17 cellular contexts compared by ENCODE assay signal in the genomic region with DNA sequence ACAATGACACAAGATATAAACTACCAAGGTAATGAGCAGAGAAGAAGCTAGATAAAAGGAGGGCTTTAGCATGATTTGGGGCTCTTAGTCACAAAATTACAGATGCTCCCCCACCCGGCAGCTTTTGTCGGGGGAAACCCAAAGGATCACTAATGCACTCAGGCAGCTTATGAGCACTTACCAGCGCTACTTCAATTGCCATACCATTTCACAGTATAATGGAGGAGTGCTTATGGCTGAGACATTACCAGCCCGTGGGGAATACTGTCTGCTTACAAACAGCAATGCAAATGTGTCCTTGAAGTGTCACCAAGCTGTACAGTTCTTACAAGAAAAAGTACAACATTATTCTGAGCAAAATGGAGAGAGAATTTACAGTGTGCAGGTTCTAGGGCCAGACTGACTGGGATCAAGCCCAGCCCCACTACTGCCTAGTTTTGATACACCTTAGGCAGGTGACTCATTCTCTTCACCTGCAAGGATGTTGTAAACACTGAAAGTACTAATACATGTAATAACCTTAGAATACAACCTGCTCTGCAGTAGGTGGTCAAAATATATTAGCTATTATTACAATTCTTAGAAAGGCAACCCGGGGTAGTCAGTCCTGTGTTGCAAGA. TPM values are rescaled to one million over a fixed set of nuclear protein-coding genes. Genes with fewer than 3 reads are reported as not detected.
DNase-seq lines count a peak whose midpoint lies in the region; ATAC-seq, FAIRE-seq and TF ChIP-seq lines count a peak whose summit lies in the region.
"Had no signal": no experiment of that assay in that cellular context is flagged by ENCODE, and none has a peak within 500 bp of the region (broad histone marks: within the 10 kb centered on the region; RNA-seq: fewer than 3 reads in every experiment).

No MANE protein-coding gene starts in this region.

- DNase-seq in HepG2 (ENCODE audit: low spot score) = no peak
- DNase-seq in right lobe of liver = no peak
- DNase-seq in body of pancreas = peak in 1 of 4 donors; percentile 49
- no peak for DNase-seq in DMS153 (lab: John Stamatoyannopoulos, UW)
- no peak for DNase-seq in COLO668 (lab: John Stamatoyannopoulos, UW; ENCODE audit: unreplicated experiment)
- DNase-seq: activated CD4-positive, alpha-beta T cell treated with anti-CD3 and anti-CD28 coated beads for 1 hour; activated T-cell treated with anti-CD3 and anti-CD28 coated beads, Interleukin-2, amount 50 U/mL, for 4 hours; dorsolateral prefrontal cortex; foreskin melanocyte; NCI-H2081; sigmoid colon; T-cell had no signal

- H4K20me1 ChIP-seq in HepG2 (ENCODE audit: insufficient read depth, low read length) = peaks cover 3% of the 10 kb centered on the region; the same call in 1 of the 2 replicates

- WGBS in HepG2 (ENCODE audit: low lambda C conversion rate) = 69% methylated on average over 5 of the region's 5 CpGs
- 66% methylated on average over 3 of the region's 5 CpGs for WGBS in right lobe of liver (ENCODE audit: insufficient coverage, low coverage, low lambda C conversion rate, missing lambda C conversion rate)
- 33 to 41% methylated on average over 5 of the region's 5 CpGs for WGBS in body of pancreas, 2 donors

- no peak overlapping the region for H2AFZ ChIP-seq in HepG2 (ENCODE audit: low read length)

- CTCF ChIA-PET in HepG2 (lab: Yijun Ruan, JAX; ENCODE audit: low intra/inter-chr PET ratio, low total read pairs) = no interaction called here

- no peak overlapping the region for H3K9ac ChIP-seq in HepG2 (ENCODE audit: insufficient read depth, low read depth, low read length)
- H3K9ac ChIP-seq in mucosa of rectum (ENCODE audit: low read depth in 1 of 2, low read length in 2 of 2) = peak overlapping the region in 1 of 2 donors; percentile 28

- no peak for TF ChIP-seq RAD21 in HepG2 (CRISPR knock-in tag; IDR thresholded peaks at IDR 0.05)

- H3K9me3 ChIP-seq in HepG2 (ENCODE audit: low read length) (no peaks in the 10 kb centered on the region), right lobe of liver (no peaks in the 10 kb centered on the region), body of pancreas (no peaks in the 10 kb centered on the region), mucosa of rectum (ENCODE audit: control insufficient read depth in 2 of 2, low read length in 2 of 2) (no peaks in the 10 kb centered on the region)
- H3K9me3 ChIP-seq: sigmoid colon had no signal

- H3K4me1 ChIP-seq in HepG2 (ENCODE audit: insufficient read depth, low read length) (peaks cover 28% of the 10 kb centered on the region), right lobe of liver (peaks cover 0 to 54% (median 6%) of the 10 kb centered on the region in 4 donors), body of pancreas (peaks cover 40% of the 10 kb centered on the region), mucosa of rectum (ENCODE audit: control insufficient read depth in 2 of 2, insufficient read depth in 2 of 2, low read length in 2 of 2) (peaks cover 9 to 36% of the 10 kb centered on the region in 2 donors)

- in situ Hi-C loops in HepG2 (cut with HindIII; ENCODE audit: extremely low pct_ligation_motif_present, low pct_unique_long_range_greater_than_20kb) = no loop called here

- H3K27ac ChIP-seq in HepG2 (ENCODE audit: extremely low read length, insufficient read depth, low read length) = peak overlapping the region; percentile 18
- no peak overlapping the region for H3K27ac ChIP-seq in right lobe of liver
- H3K27ac ChIP-seq in body of pancreas = peak overlapping the region; percentile 60 to 72 (median 68)
- peak overlapping the region; percentile 63 to 84 for H3K27ac ChIP-seq in mucosa of rectum (ENCODE audit: low read depth in 2 of 2, low read length in 2 of 2)

- POLR2A ChIA-PET in HepG2 (lab: Yijun Ruan, JAX) = no interaction called here

- peak overlapping the region; percentile 42; the same call in 1 of the 2 replicates for H3K4me2 ChIP-seq in HepG2 (ENCODE audit: low read depth, low read length)

- TF ChIP-seq EP300 in HepG2 (IDR thresholded peaks at IDR 0.05; ENCODE audit: low read depth in 2 of 2, low read length in 2 of 2) = no peak
- TF ChIP-seq EP300 in HepG2 (CRISPR knock-in tag; IDR thresholded peaks at IDR 0.05; ENCODE audit: borderline replicate concordance) = no peak

- no peak for FAIRE-seq in HepG2 (lab: Jason Lieb, UNC)
- FAIRE-seq: islet of Langerhans had no signal

- H3K79me2 ChIP-seq in HepG2 (ENCODE audit: insufficient read depth, low read length) = peaks cover 52% of the 10 kb centered on the region

- H3K4me3 ChIP-seq in HepG2 (replicated peaks in 1 of 3; ENCODE audit: insufficient read depth in 1 of 3, low read depth in 2 of 3, low read length in 3 of 3) (no peak overlapping the region), right lobe of liver (no peak overlapping the region), body of pancreas (no peak overlapping the region), mucosa of rectum (ENCODE audit: low read length in 2 of 2) (peak overlapping the region; percentile 8 to 39)
- H3K4me3 ChIP-seq: dorsolateral prefrontal cortex, sigmoid colon had no signal

- ATAC-seq in HepG2 = peak; percentile 47
- ATAC-seq in right lobe of liver = no peak
- ATAC-seq in body of pancreas = peak; percentile 67
- ATAC-seq in GM21367 (IDR thresholded peaks at IDR 0.05; ENCODE audit: unreplicated experiment) = no peak
- no peak for ATAC-seq in HG03039 (IDR thresholded peaks at IDR 0.05; ENCODE audit: unreplicated experiment)
- ATAC-seq: activated T-cell treated with anti-CD3 and anti-CD28 coated beads, Interleukin-2, amount 50 U/mL, for 4 hours; natural killer cell treated with Interleukin-12 subunit alpha and Interleukin-12 subunit beta and Interleukin-15 and Interleukin-18, amount 100 ng/mL, for 72 hours; T-cell had no signal

- TF ChIP-seq POLR2A in HepG2 (IDR thresholded peaks at IDR 0.05; ENCODE audit: insufficient read depth in 1 of 2, low read depth in 2 of 2, low read length in 2 of 2) = no peak
- no peak for TF ChIP-seq POLR2A in right lobe of liver (IDR thresholded peaks at IDR 0.05)
- TF ChIP-seq POLR2A in body of pancreas (IDR thresholded peaks at IDR 0.05) = no peak

- H3K36me3 ChIP-seq in HepG2 (replicated peaks in 1 of 2; ENCODE audit: control insufficient read depth in 1 of 2, insufficient read depth in 2 of 2, low read length in 2 of 2) (peaks cover 2 to 5% of the 10 kb centered on the region in 2 experiments; a peak in 1 of 5 replicates), right lobe of liver (peaks cover 0 to 4% (median 0%) of the 10 kb centered on the region in 4 donors), body of pancreas (replicated peaks in 1 of 2; ENCODE audit: insufficient read depth in 1 of 2, low read depth in 2 of 2) (no peaks in the 10 kb centered on the region), mucosa of rectum (ENCODE audit: control insufficient read depth in 2 of 2, insufficient read depth in 2 of 2, low read length in 2 of 2) (no peaks in the 10 kb centered on the region)

- TF ChIP-seq CTCF in HepG2 (CRISPR knock-in tag; IDR thresholded peaks at IDR 0.05) = no peak
- no peak for TF ChIP-seq CTCF in right lobe of liver (IDR thresholded peaks at IDR 0.05)
- TF ChIP-seq CTCF in body of pancreas (IDR thresholded peaks at IDR 0.05) = no peak

- intact Hi-C loops in HepG2 (cut with micrococcal nuclease; ENCODE audit: unreplicated experiment) = no loop called here
- intact Hi-C loops in right lobe of liver (cut with DNase I) = no loop called here
- intact Hi-C loops in body of pancreas (cut with DNase I) = no loop called here

- H3K27me3 ChIP-seq in HepG2 (ENCODE audit: control insufficient read depth in 1 of 2, insufficient read depth in 2 of 2, low read length in 2 of 2) (no peaks in the 10 kb centered on the region), right lobe of liver (no peaks in the 10 kb centered on the region), body of pancreas (no peaks in the 10 kb centered on the region), mucosa of rectum (ENCODE audit: control insufficient read depth in 2 of 2, insufficient read depth in 2 of 2, low read length in 2 of 2) (no peaks in the 10 kb centered on the region)
- H3K27me3 ChIP-seq: dorsolateral prefrontal cortex, sigmoid colon had no signal

- no TSS peak for BruUV-seq in HepG2 (replicated peaks; lab: Mats Ljungman, UMichigan)

TF ChIP-seq in HepG2, 621 proteins besides CTCF, POLR2A, EP300 and RAD21:
- TF ChIP-seq ZBTB7B (CRISPR knock-in tag; IDR thresholded peaks at IDR 0.05) = no peak
TF ChIP-seq in HepG2: peak in this region for 0.

RNA-seq across cellular contexts. Expression of gene ANKFY1, which starts 16.3 kb away (rescaled TPM):
- 16.8 and 36.8 TPM in 2 replicates for total RNA-seq in HepG2 (2016; rRNA removed; fragmentation: Illumina TruSeq; extraction: Trizol)
- 9.6 and 12.9 TPM in 2 replicates for total RNA-seq in HepG2 (2016; cell fraction: cytosol; rRNA removed; fragmentation: Illumina TruSeq; extraction: Trizol; ENCODE audit: low read depth)
- total RNA-seq in HepG2 (2016; cell fraction: insoluble cytoplasmic fraction; rRNA removed; fragmentation: Illumina TruSeq; extraction: Trizol) = 14.9 and 36.2 TPM in 2 replicates
- total RNA-seq in HepG2 (2016; cell fraction: membrane; rRNA removed; fragmentation: Illumina TruSeq; extraction: Trizol) = 8.7 and 9.4 TPM in 2 replicates
- total RNA-seq in HepG2 (2016; cell fraction: nucleus; rRNA removed; fragmentation: Illumina TruSeq; extraction: Trizol) = 26.9 and 29.7 TPM in 2 replicates
- 11.9 and 12.7 TPM in 2 replicates for polyA plus RNA-seq in HepG2 (2011; rRNA removed)
- polyA plus RNA-seq in HepG2 (2011; cell fraction: cytosol; rRNA removed) = 6.5 and 7.6 TPM in 2 replicates
- 73.8 and 74.5 TPM in 2 replicates for polyA plus RNA-seq in HepG2 (2011; cell fraction: nucleus; rRNA removed)
- polyA plus RNA-seq in HepG2 (2012) = 11.5 and 14.0 TPM in 2 replicates
- 0.83 and 0.88 TPM in 2 replicates for polyA plus RNA-seq in HepG2 (2016; cell fraction: cytosol; fragmentation: Illumina TruSeq; extraction: Trizol; ENCODE audit: low read depth)
- 15.5 and 18.4 TPM in 2 replicates for polyA plus RNA-seq in HepG2 (2016; cell fraction: insoluble cytoplasmic fraction; fragmentation: Illumina TruSeq; extraction: Trizol; ENCODE audit: low read depth)
- polyA plus RNA-seq in HepG2 (2016; cell fraction: membrane; fragmentation: Illumina TruSeq; extraction: Trizol; ENCODE audit: low read depth) = 2.3 and 2.6 TPM in 2 replicates
- polyA plus RNA-seq in HepG2 (2016; cell fraction: nucleus; fragmentation: Illumina TruSeq; extraction: Trizol; ENCODE audit: insufficient read depth, low read depth) = 37.7 and 41.0 TPM in 2 replicates
- 47.3 and 71.2 TPM in 2 replicates for polyA minus RNA-seq in HepG2 (2011; rRNA and poly(A)+ RNA removed; ENCODE audit: low replicate concordance)
- 18.7 and 20.6 TPM in 2 replicates for polyA minus RNA-seq in HepG2 (2011; cell fraction: cytosol; rRNA and poly(A)+ RNA removed)
- polyA minus RNA-seq in HepG2 (2011; cell fraction: nucleus; rRNA and poly(A)+ RNA removed) = 36.8 and 42.4 TPM in 2 replicates
- 10 to 100 TPM; 21.3 to 34.9 (median 29.5) TPM for total RNA-seq in right lobe of liver
- total RNA-seq in body of pancreas = 10 to 100 TPM; 17.9 to 40.5 TPM

Comparison
In these comparisons a context has a peak if more than half of its experiments do, and no peak if none do; other contexts are left out.
1. ATAC-seq: peak in HepG2 (single experiment) and body of pancreas (single experiment); none in right lobe of liver (0 of 4), GM21367 (single experiment) and HG03039 (single experiment).
2. H3K27ac ChIP-seq: peak in HepG2 (single experiment), body of pancreas (4 of 4) and mucosa of rectum (2 of 2); none in right lobe of liver (0 of 3).
3. H3K4me3 ChIP-seq: peak in mucosa of rectum (2 of 2); none in HepG2 (0 of 3), right lobe of liver (0 of 3) and body of pancreas (0 of 2).